ENCODE assay signal across 8 cellular contexts in the genomic region with DNA sequence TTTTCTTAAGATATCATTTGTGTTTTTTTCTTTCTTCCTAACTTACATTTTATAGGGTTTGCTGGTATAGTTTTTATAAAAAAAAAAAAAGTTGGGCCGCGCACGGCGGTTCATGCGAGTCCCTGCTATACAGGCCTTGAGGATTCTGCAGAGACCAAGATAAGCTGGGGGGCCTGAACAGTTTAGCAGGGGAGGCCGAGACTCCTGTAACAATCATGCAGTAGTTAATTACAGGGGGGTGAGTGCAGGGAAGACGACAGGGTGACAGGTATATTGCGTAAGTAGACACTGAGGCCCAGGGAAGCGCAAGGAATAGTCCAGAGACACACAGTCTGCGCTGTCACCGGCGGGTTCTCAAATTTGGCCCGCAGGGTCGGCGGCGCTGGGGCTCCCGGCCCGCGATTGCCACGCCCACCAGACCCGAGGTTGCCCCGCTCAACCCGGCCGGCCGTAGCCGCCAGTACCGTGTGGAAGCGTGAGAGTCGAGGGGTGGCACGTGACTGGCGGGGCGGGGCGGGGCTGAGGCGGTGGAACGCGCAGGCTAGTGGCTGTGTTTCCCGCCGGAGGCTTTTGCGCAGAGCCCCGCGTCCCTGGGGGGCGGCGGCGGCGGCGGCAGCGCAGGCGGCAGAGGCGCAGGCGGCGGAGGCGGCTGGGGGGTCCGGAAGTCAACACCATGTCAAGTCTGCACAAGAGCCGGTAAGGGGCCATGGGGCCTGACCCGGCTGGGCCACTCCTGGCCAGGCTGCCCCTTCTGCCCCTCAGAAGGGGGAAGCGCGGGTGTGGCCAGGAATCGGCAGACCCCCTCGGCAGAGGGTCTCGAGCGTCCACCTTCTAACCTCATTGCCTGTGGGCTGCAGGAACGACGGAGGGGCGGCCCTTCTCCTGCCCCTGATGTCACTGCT. TPM values are rescaled to one million over a fixed set of nuclear protein-coding genes. Genes with fewer than 3 reads are reported as not detected.
DNase-seq lines count a peak whose midpoint lies in the region; ATAC-seq, FAIRE-seq and TF ChIP-seq lines count a peak whose summit lies in the region.

TBC1D13 (plus strand) TSS at position 573 of the 902 bp plus-strand sequence; CDS start at position 674, 101 bp downstream.

- H3K9me3 Mint-ChIP-seq in T-cell = no peaks in the 10 kb centered on the region

- intact Hi-C loops in cardiac septum (cut with DNase I) = loop anchor here (1.0 kb wide), 2 partner anchors 16 to 31 kb away; partner anchors contain the start of genes ENDOG and ZER1

- TF ChIP-seq EP300 in tibial nerve (IDR thresholded peaks at IDR 0.05) = peak; percentile 37 to 81

- 0 out of 2 replicates have a peak, but pooled peaks have one; percentile 29 for TF ChIP-seq POLR2A in GM12891 (IDR thresholded peaks at IDR 0.05; ENCODE audit: low read depth, low read length)
- TF ChIP-seq POLR2A in tibial nerve (IDR thresholded peaks at IDR 0.05) = peak; percentile 38 to 63

- H3K27me3 Mint-ChIP-seq in T-cell = no peaks in the 10 kb centered on the region

- WGBS in tibial nerve, 2 donors = 12 to 13% methylated on average over 37 to 39 of the region's 64 CpGs

- H3K9me3 ChIP-seq in adipocyte (ENCODE audit: control insufficient read depth, low read length) (no peaks in the 10 kb centered on the region), tibial nerve (no peaks in the 10 kb centered on the region)

- H3K36me3 ChIP-seq in adipocyte (ENCODE audit: control insufficient read depth, insufficient read depth, low read length, severe bottlenecking) = peaks cover 21% of the 10 kb centered on the region
- H3K36me3 ChIP-seq in tibial nerve = peaks cover 0 to 25% (median 5%) of the 10 kb centered on the region in 3 donors

- no peaks in the 10 kb centered on the region for H3K27me3 ChIP-seq in adipocyte (replicated peaks; ENCODE audit: control insufficient read depth, insufficient read depth, low read length)
- no peaks in the 10 kb centered on the region for H3K27me3 ChIP-seq in tibial nerve

- ATAC-seq in HG02798 (IDR thresholded peaks at IDR 0.05; ENCODE audit: poor library complexity, unreplicated experiment) (peak; percentile 92), T-cell (replicated peaks in 1 of 4) (peak; percentile 95 to 97 (median 96))

- peak; percentile 90 for FAIRE-seq in GM12891 (lab: Jason Lieb, UNC)

- H3K4me1 ChIP-seq in adipocyte (ENCODE audit: control insufficient read depth, insufficient read depth, low read length) = peaks cover 12% of the 10 kb centered on the region
- peaks cover 0 to 25% (median 11%) of the 10 kb centered on the region in 4 donors for H3K4me1 ChIP-seq in tibial nerve

- H3K27ac ChIP-seq in tibial nerve = peak within 1 kb of the TSS; percentile 42 to 93 (median 90)

- H3K4me3 Mint-ChIP-seq in T-cell = peak within 1 kb of the TSS; percentile 89 to 97 (median 91)

- H3K9ac ChIP-seq in adipocyte (ENCODE audit: low read length) = peak within 1 kb of the TSS; percentile 97

- H3K36me3 Mint-ChIP-seq in T-cell = peaks cover 10% of the 10 kb centered on the region

- H3K4me1 Mint-ChIP-seq in T-cell = peaks cover 16 to 28% (median 21%) of the 10 kb centered on the region in 3 donors

- H3K27ac Mint-ChIP-seq in T-cell = peak within 1 kb of the TSS; percentile 91 to 92

- POLR2A ChIA-PET in T-cell (lab: Charles Lee) = no interaction called here

- peak within 1 kb of the TSS; percentile 98 for H3K4me3 ChIP-seq in adipocyte (ENCODE audit: low read length)
- H3K4me3 ChIP-seq in tibial nerve = peak within 1 kb of the TSS; percentile 87 to 95 (median 89)

- CTCF ChIA-PET in T-cell (lab: Charles Lee) = interaction anchor here in 1 of 2 donors (0.7 kb wide), 1 partner anchor 1003 kb away, joined by 3 read pairs; no protein-coding TSS in a partner anchor

- peak in 2 of 5 experiments; percentile 13 to 28 for TF ChIP-seq CTCF in tibial nerve (IDR thresholded peaks at IDR 0.05)

- peak; percentile 96 for DNase-seq in GM12891 (ENCODE audit: insufficient read length, low spot score)
- DNase-seq in NCI-H1436 treated with DMSO at 0.1 percent for 48 hours (lab: John Stamatoyannopoulos, UW) = peak; percentile 54
- DNase-seq in T-cell = peak; percentile 77 to 93 (median 88)
- DNase-seq in adipocyte (ENCODE audit: low read depth) = peak; percentile 95
- peak; percentile 94 for DNase-seq in cardiac septum (ENCODE audit: low spot score)
- DNase-seq in pons (ENCODE audit: low spot score) = peak; percentile 59
- DNase-seq in tibial nerve (ENCODE audit: low spot score in 2 of 2) = peak; percentile 84 to 85

TF ChIP-seq in GM12891, 5 proteins besides CTCF, POLR2A, EP300 and RAD21:
- TF ChIP-seq POLR2AphosphoS5 (IDR thresholded peaks at IDR 0.05; ENCODE audit: low read depth, low read length) (0 out of 2 replicates have a peak, but pooled peaks have one; percentile 21), POU2F2 (IDR thresholded peaks at IDR 0.05; ENCODE audit: low read depth, low read length) (no peak), SPI1 (IDR thresholded peaks at IDR 0.05; ENCODE audit: low read depth, low read length) (no peak), TAF1 (IDR thresholded peaks at IDR 0.05; ENCODE audit: low read depth, low read length) (0 out of 2 replicates have a peak, but pooled peaks have one; percentile 9), PAX5 (IDR thresholded peaks at IDR 0.05; ENCODE audit: insufficient read depth, low read length, severe bottlenecking) (peak; percentile 54)

RNA-seq across cellular contexts. Expression of gene TBC1D13, which starts in this region (rescaled TPM):
- 11.4 TPM for polyA plus RNA-seq in GM12891 (2012; ENCODE audit: low read depth, missing spikeins)
- total RNA-seq in T-cell (10 to 100 TPM; 27.6 to 34.3 (median 31.8) TPM), cardiac septum (15.7 TPM), tibial nerve (10 to 100 TPM; 15.1 to 23.7 (median 17.9) TPM)

Comparison
In these comparisons a context has a peak if more than half of its experiments do, and no peak if none do; other contexts are left out.
1. Peak in every context shown above with its lines: DNase-seq, ATAC-seq, H3K4me3 ChIP-seq and H3K27ac ChIP-seq.